19 cellular contexts compared by ENCODE assay signal in the genomic region with DNA sequence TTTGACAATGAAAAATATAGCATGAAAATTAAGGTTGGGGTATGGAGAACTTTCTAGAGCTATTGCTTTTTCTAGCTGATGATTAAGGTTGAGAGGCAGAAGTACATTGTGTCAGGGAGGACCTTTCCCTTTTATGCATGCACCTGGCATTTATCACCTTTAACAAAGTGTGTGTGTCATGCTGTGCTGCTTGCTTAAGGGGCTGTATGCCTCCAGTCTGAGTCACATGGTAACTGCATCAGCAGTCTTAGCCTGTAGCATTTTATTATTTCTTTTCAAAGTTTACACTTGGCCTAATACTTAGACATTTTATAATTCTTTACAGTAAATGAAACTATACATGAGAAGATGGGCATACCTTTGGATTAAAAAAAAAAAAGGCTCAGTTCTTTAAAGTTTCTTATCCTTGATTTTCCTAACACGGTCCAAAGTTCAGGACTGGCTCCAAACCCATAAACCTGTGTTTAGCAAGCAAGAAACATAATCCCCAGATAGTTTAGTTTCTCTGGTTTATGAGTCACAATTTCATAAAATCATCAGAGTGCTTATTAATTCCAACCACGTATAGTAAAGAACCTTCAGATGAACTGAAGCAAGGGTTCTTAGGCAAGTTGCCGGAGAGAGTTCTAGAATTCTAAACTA. TPM values are rescaled to one million over a fixed set of nuclear protein-coding genes. Genes with fewer than 3 reads are reported as not detected.
DNase-seq lines count a peak whose midpoint lies in the region; ATAC-seq and TF ChIP-seq lines count a peak whose summit lies in the region.
"Had no signal": no experiment of that assay in that cellular context is flagged by ENCODE, and none has a peak within 500 bp of the region (broad histone marks: within the 10 kb centered on the region; RNA-seq: fewer than 3 reads in every experiment).

No MANE protein-coding gene starts in this region.

- TF ChIP-seq RAD21 in Ishikawa (IDR thresholded peaks at IDR 0.05; ENCODE audit: low read depth), result no peak

- ATAC-seq in GM21529 (IDR thresholded peaks at IDR 0.05; ENCODE audit: unreplicated experiment) (no peak), GM18873 (IDR thresholded peaks at IDR 0.05; ENCODE audit: low FRiP score, unreplicated experiment) (no peak)
- ATAC-seq in CD8-positive, alpha-beta T cell, result no peak
- ATAC-seq: activated CD8-positive, alpha-beta memory T cell treated with anti-CD3 and anti-CD28 coated beads, Interleukin-2, amount 10 ng/mL, durations not matched to agents 7 days and 5 days; stimulated activated effector memory CD8-positive, alpha-beta T cell treated with anti-CD3 and anti-CD28 coated beads, Interleukin-12 subunit alpha, Interleukin-12 subunit beta, amount 100 ng/mL, for 72 hours had no signal

- H3K9me3 Mint-ChIP-seq in CD8-positive, alpha-beta T cell, result no peaks in the 10 kb centered on the region
- H3K9me3 Mint-ChIP-seq: central memory CD8-positive, alpha-beta T cell; H9; stimulated activated effector memory CD8-positive, alpha-beta T cell treated with anti-CD3 and anti-CD28 coated beads, Interleukin-12 subunit alpha, Interleukin-12 subunit beta, amount 100 ng/mL, for 72 hours had no signal

- TF ChIP-seq CTCF in CD8-positive, alpha-beta T cell (IDR thresholded peaks at IDR 0.05), result no peak

- H3K36me3 Mint-ChIP-seq in CD8-positive, alpha-beta T cell, result no peaks in the 10 kb centered on the region
- H3K36me3 Mint-ChIP-seq: activated CD8-positive, alpha-beta memory T cell treated with anti-CD3 and anti-CD28 coated beads, Interleukin-2, amount 10 ng/mL, durations not matched to agents 7 days and 5 days; stimulated activated effector memory CD8-positive, alpha-beta T cell treated with anti-CD3 and anti-CD28 coated beads, Interleukin-12 subunit alpha, Interleukin-12 subunit beta, amount 100 ng/mL, for 72 hours had no signal

- DNase-seq in COLO668 (lab: John Stamatoyannopoulos, UW; ENCODE audit: unreplicated experiment) (peak; percentile 37), amniotic epithelial cell (ENCODE audit: low read depth) (peak; percentile 51), left kidney (ENCODE audit: low read depth, low spot score) (peak; percentile 14), superior temporal gyrus (ENCODE audit: extremely low spot score) (no peak)
- DNase-seq in CD8-positive, alpha-beta T cell, result no peak
- DNase-seq: activated CD8-positive, alpha-beta memory T cell treated with anti-CD3 and anti-CD28 coated beads, Interleukin-2, amount 10 ng/mL, durations not matched to agents 7 days and 5 days; activated naive CD4-positive, alpha-beta T cell treated with anti-CD3 and anti-CD28 coated beads, Interleukin-2, amount 50 U/mL, for 16 hours; DMS79 treated with DMSO at 0.1 percent for 48 hours; erythroblast; H9; psoas muscle; stimulated activated CD4-positive, alpha-beta T cell treated with anti-CD3 and anti-CD28 coated beads, Interleukin-4, amount 100 ng/mL, for 1 hour had no signal

- intact Hi-C loops in CD8-positive, alpha-beta T cell (cut with DNase I, micrococcal nuclease), result no loop called here

- H3K27me3 ChIP-seq in CD8-positive, alpha-beta T cell (ENCODE audit: insufficient read depth, low read length), result no peaks in the 10 kb centered on the region

- H3K9me3 ChIP-seq in CD8-positive, alpha-beta T cell (ENCODE audit: low read length), result no peaks in the 10 kb centered on the region
- H3K9me3 ChIP-seq: psoas muscle had no signal

- CTCF ChIA-PET in CD8-positive, alpha-beta T cell (lab: Charles Lee), result no interaction called here

- H3K4me3 Mint-ChIP-seq in CD8-positive, alpha-beta T cell, result no peak overlapping the region
- H3K4me3 Mint-ChIP-seq: activated CD8-positive, alpha-beta memory T cell treated with anti-CD3 and anti-CD28 coated beads, Interleukin-2, amount 10 ng/mL, durations not matched to agents 7 days and 5 days; central memory CD8-positive, alpha-beta T cell; H9; stimulated activated effector memory CD8-positive, alpha-beta T cell treated with anti-CD3 and anti-CD28 coated beads, Interleukin-12 subunit alpha, Interleukin-12 subunit beta, amount 100 ng/mL, for 72 hours had no signal

- TF ChIP-seq EP300 in Ishikawa (IDR thresholded peaks at IDR 0.05; ENCODE audit: borderline replicate concordance), result no peak

- no peak overlapping the region for H3K4me3 ChIP-seq in CD8-positive, alpha-beta T cell (ENCODE audit: low read depth, low read length)
- H3K4me3 ChIP-seq: psoas muscle had no signal

- H3K27ac Mint-ChIP-seq in CD8-positive, alpha-beta T cell, result no peak overlapping the region
- H3K27ac Mint-ChIP-seq: activated CD8-positive, alpha-beta memory T cell treated with anti-CD3 and anti-CD28 coated beads, Interleukin-2, amount 10 ng/mL, durations not matched to agents 7 days and 5 days; H9; stimulated activated effector memory CD8-positive, alpha-beta T cell treated with anti-CD3 and anti-CD28 coated beads, Interleukin-12 subunit alpha, Interleukin-12 subunit beta, amount 100 ng/mL, for 72 hours had no signal

- no peak overlapping the region for H3K27ac ChIP-seq in CD8-positive, alpha-beta T cell (ENCODE audit: low read depth, low read length)
- H3K27ac ChIP-seq: psoas muscle had no signal

- H3K4me1 Mint-ChIP-seq in CD8-positive, alpha-beta T cell (ENCODE audit: low read depth), result no peaks in the 10 kb centered on the region
- H3K4me1 Mint-ChIP-seq: activated CD8-positive, alpha-beta memory T cell treated with anti-CD3 and anti-CD28 coated beads, Interleukin-2, amount 10 ng/mL, durations not matched to agents 7 days and 5 days; central memory CD8-positive, alpha-beta T cell; stimulated activated effector memory CD8-positive, alpha-beta T cell treated with anti-CD3 and anti-CD28 coated beads, Interleukin-12 subunit alpha, Interleukin-12 subunit beta, amount 100 ng/mL, for 72 hours had no signal

- POLR2A ChIA-PET in CD8-positive, alpha-beta T cell (lab: Charles Lee), result no interaction called here

- peaks cover 6% of the 10 kb centered on the region for H3K27me3 Mint-ChIP-seq in CD8-positive, alpha-beta T cell (ENCODE audit: low read depth)
- H3K27me3 Mint-ChIP-seq: activated CD8-positive, alpha-beta memory T cell treated with anti-CD3 and anti-CD28 coated beads, Interleukin-2, amount 10 ng/mL, durations not matched to agents 7 days and 5 days had no signal

- no peaks in the 10 kb centered on the region for H3K36me3 ChIP-seq in CD8-positive, alpha-beta T cell (ENCODE audit: insufficient read depth, low read length)

- H3K4me1 ChIP-seq in CD8-positive, alpha-beta T cell (ENCODE audit: insufficient read depth, low read length), result no peaks in the 10 kb centered on the region
- H3K4me1 ChIP-seq: psoas muscle had no signal

TF ChIP-seq in Ishikawa, 13 proteins besides CTCF, POLR2A, EP300 and RAD21:
- TF ChIP-seq, protein P1, sequence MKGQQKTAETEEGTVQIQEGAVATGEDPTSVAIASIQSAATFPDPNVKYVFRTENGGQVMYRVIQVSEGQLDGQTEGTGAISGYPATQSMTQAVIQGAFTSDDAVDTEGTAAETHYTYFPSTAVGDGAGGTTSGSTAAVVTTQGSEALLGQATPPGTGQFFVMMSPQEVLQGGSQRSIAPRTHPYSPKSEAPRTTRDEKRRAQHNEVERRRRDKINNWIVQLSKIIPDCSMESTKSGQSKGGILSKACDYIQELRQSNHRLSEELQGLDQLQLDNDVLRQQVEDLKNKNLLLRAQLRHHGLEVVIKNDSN (IDR thresholded peaks at IDR 0.05), result peak; percentile 57
- TF ChIP-seq, protein P2, sequence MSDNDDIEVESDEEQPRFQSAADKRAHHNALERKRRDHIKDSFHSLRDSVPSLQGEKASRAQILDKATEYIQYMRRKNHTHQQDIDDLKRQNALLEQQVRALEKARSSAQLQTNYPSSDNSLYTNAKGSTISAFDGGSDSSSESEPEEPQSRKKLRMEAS (IDR thresholded peaks at IDR 0.05), result 0 out of 2 replicates have a peak, but pooled peaks have one; percentile 14
- TF ChIP-seq FOXM1 (IDR thresholded peaks at IDR 0.05; ENCODE audit: borderline replicate concordance, low read depth), result peak; percentile 32; the same call in 1 of the 2 replicates
- TF ChIP-seq, protein P3, sequence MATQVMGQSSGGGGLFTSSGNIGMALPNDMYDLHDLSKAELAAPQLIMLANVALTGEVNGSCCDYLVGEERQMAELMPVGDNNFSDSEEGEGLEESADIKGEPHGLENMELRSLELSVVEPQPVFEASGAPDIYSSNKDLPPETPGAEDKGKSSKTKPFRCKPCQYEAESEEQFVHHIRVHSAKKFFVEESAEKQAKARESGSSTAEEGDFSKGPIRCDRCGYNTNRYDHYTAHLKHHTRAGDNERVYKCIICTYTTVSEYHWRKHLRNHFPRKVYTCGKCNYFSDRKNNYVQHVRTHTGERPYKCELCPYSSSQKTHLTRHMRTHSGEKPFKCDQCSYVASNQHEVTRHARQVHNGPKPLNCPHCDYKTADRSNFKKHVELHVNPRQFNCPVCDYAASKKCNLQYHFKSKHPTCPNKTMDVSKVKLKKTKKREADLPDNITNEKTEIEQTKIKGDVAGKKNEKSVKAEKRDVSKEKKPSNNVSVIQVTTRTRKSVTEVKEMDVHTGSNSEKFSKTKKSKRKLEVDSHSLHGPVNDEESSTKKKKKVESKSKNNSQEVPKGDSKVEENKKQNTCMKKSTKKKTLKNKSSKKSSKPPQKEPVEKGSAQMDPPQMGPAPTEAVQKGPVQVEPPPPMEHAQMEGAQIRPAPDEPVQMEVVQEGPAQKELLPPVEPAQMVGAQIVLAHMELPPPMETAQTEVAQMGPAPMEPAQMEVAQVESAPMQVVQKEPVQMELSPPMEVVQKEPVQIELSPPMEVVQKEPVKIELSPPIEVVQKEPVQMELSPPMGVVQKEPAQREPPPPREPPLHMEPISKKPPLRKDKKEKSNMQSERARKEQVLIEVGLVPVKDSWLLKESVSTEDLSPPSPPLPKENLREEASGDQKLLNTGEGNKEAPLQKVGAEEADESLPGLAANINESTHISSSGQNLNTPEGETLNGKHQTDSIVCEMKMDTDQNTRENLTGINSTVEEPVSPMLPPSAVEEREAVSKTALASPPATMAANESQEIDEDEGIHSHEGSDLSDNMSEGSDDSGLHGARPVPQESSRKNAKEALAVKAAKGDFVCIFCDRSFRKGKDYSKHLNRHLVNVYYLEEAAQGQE (IDR thresholded peaks at IDR 0.05; ENCODE audit: low read depth), result no peak

RNA-seq across cellular contexts. Expression of a gene that starts 14.5 kb away (rescaled TPM):
- not detected for total RNA-seq in CD8-positive, alpha-beta T cell
- total RNA-seq: activated CD8-positive, alpha-beta memory T cell treated with anti-CD3 and anti-CD28 coated beads, Interleukin-2, amount 10 ng/mL, durations not matched to agents 7 days and 5 days; mononuclear cell; SK-MEL-5 had no signal

Comparison
In these comparisons a context has a peak if more than half of its experiments do, and no peak if none do; other contexts are left out.
1. DNase-seq: peak in COLO668 (single experiment), amniotic epithelial cell (single experiment) and left kidney (single experiment); none in superior temporal gyrus (single experiment) and CD8-positive, alpha-beta T cell (0 of 7).